1 cellular context compared by ENCODE assay signal in genomic region chr17:39653662-39654331, GRCh38.
TF ChIP-seq lines count a peak whose summit lies in the region.

No MANE protein-coding gene starts in this region.

TF ChIP-seq in HCT116, 20 proteins besides CTCF, POLR2A, EP300 and RAD21 (continued from another document):
- TF ChIP-seq REST (IDR thresholded peaks at IDR 0.05; ENCODE audit: low read depth) = no peak
- no peak for TF ChIP-seq SIN3A (IDR thresholded peaks at IDR 0.05; ENCODE audit: low read depth)
- no peak for TF ChIP-seq ZBTB33 (IDR thresholded peaks at IDR 0.05; ENCODE audit: extremely low read depth, insufficient replicate concordance, low read length)
- no peak for TF ChIP-seq CEBPB (IDR thresholded peaks at IDR 0.05; ENCODE audit: low read depth)
- no peak for TF ChIP-seq ZNF274 (IDR thresholded peaks at IDR 0.05; ENCODE audit: low read depth, low read length)
- TF ChIP-seq MAX (IDR thresholded peaks at IDR 0.05) = no peak
- TF ChIP-seq CBX3 (IDR thresholded peaks at IDR 0.05; ENCODE audit: low read depth) = no peak
- TF ChIP-seq ZFX (IDR thresholded peaks at IDR 0.05) = no peak
- no peak for TF ChIP-seq SP1 (IDR thresholded peaks at IDR 0.05; ENCODE audit: low read depth)
- no peak for TF ChIP-seq EZH2phosphoT487 (IDR thresholded peaks at IDR 0.05; ENCODE audit: borderline replicate concordance)
- no peak for TF ChIP-seq ATF3 (IDR thresholded peaks at IDR 0.05)
- no peak for TF ChIP-seq TCF7L2 (IDR thresholded peaks at IDR 0.05; ENCODE audit: borderline replicate concordance, extremely low read depth, insufficient read depth, insufficient read length)
- no peak for TF ChIP-seq EZH2 (IDR thresholded peaks at IDR 0.05)
- no peak for TF ChIP-seq ELF1 (IDR thresholded peaks at IDR 0.05; ENCODE audit: borderline replicate concordance, low read depth)
- no peak for TF ChIP-seq EGR1 (IDR thresholded peaks at IDR 0.05; ENCODE audit: low read depth)
- no peak for TF ChIP-seq POLR2AphosphoS5 (IDR thresholded peaks at IDR 0.05; ENCODE audit: low read depth, low read length)
- TF ChIP-seq YY1 (IDR thresholded peaks at IDR 0.05; ENCODE audit: extremely low read depth, insufficient replicate concordance, low read depth, low read length) = no peak
- no peak for TF ChIP-seq JUND (IDR thresholded peaks at IDR 0.05)
